17 cellular contexts compared by ENCODE assay signal in the genomic region with DNA sequence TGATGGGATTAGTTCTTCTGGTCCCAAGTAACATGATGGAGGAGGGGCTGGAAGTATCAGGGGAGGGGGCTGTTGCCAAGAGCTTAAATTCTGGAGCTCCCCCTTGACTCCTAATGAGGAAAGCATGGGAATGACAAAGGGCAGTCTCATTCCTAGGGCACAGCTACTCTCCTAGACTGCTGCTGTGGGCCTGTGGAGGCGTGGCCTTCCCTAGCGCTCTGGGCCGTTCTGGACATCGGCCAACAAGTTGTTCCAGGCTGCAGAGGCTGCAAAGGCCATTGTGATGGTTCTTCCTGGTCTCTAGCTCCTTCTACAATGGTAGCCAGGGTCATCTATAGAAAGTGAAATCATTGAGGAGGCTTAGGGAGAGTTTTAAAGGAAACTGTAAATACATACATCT.
DNase-seq lines count a peak whose midpoint lies in the region; ATAC-seq, FAIRE-seq and TF ChIP-seq lines count a peak whose summit lies in the region.
"Had no signal": no experiment of that assay in that cellular context is flagged by ENCODE, and none has a peak within 500 bp of the region (broad histone marks: within the 10 kb centered on the region; RNA-seq: fewer than 3 reads in every experiment).

No MANE protein-coding gene starts in this region.

- CTCF ChIA-PET in T-cell (lab: Charles Lee) = interaction anchor here in 1 of 2 donors (0.6 kb wide), 1 partner anchor 90 kb away, joined by 3 read pairs; no protein-coding TSS in a partner anchor

- H3K27ac ChIP-seq in GM23338 (ENCODE audit: low read depth) (no peak overlapping the region), right cardiac atrium (ENCODE audit: low read length) (no peak overlapping the region), small intestine (ENCODE audit: low read depth in 1 of 2, low read length in 1 of 2) (no peak overlapping the region), gastroesophageal sphincter (no peak overlapping the region)
- H3K27ac ChIP-seq: C4-2B, SK-N-MC had no signal

- H3K4me3 Mint-ChIP-seq in GM23338 (no peak overlapping the region), T-cell (no peak overlapping the region)
- H3K4me3 Mint-ChIP-seq in activated T-helper 2 cell treated with anti-CD3 and anti-CD28 coated beads, Interferon-gamma antibody, Interleukin-2, Interleukin-4, amounts not matched to agents 10 μg/mL and 5 μg/mL and 100 μg/mL, durations not matched to agents 14 hours and 24 hours and 36 hours (ENCODE audit: low read depth) = no peak overlapping the region
- H3K4me3 Mint-ChIP-seq: brain, naive B cell had no signal

- TF ChIP-seq EP300 in gastroesophageal sphincter (IDR thresholded peaks at IDR 0.05) = no peak

- H3K4me2 ChIP-seq in GM23338 = no peak overlapping the region

- H3K36me3 ChIP-seq in GM23338 (ENCODE audit: insufficient read depth) = no peaks in the 10 kb centered on the region
- no peaks in the 10 kb centered on the region for H3K36me3 ChIP-seq in small intestine (ENCODE audit: control insufficient read depth in 2 of 2, insufficient read depth in 2 of 2, low read length in 2 of 2)
- no peaks in the 10 kb centered on the region for H3K36me3 ChIP-seq in gastroesophageal sphincter

- ATAC-seq in GM23338 (peak; percentile 46; the same call in 1 of the 3 replicates), right cardiac atrium (peak; percentile 56 to 76), gastroesophageal sphincter (no peak), T-cell (replicated peaks in 1 of 4) (no peak)

- WGBS in right cardiac atrium = 45% methylated on average over 4 of the region's 4 CpGs
- 33 to 67% (median 49%) methylated on average over 4 of the region's 4 CpGs for WGBS in small intestine, 3 donors
- WGBS in gastroesophageal sphincter (ENCODE audit: low coverage in 1 of 2), 2 donors = 34% methylated on average over 2 of the region's 4 CpGs; no CpG with 5 or more reads in 1 of the 2 donors

- no peaks in the 10 kb centered on the region for H3K27me3 ChIP-seq in GM23338 (ENCODE audit: insufficient read depth)
- H3K27me3 ChIP-seq in right cardiac atrium (ENCODE audit: control insufficient read depth, insufficient read depth) = no peaks in the 10 kb centered on the region
- no peaks in the 10 kb centered on the region for H3K27me3 ChIP-seq in small intestine (ENCODE audit: control insufficient read depth in 2 of 2, insufficient read depth in 2 of 2, low read length in 2 of 2)
- H3K27me3 ChIP-seq in gastroesophageal sphincter = no peaks in the 10 kb centered on the region

- no peaks in the 10 kb centered on the region for H3K79me2 ChIP-seq in GM23338 (replicated peaks; ENCODE audit: insufficient read depth)

- POLR2A ChIA-PET in T-cell (lab: Charles Lee) = no interaction called here

- no peaks in the 10 kb centered on the region for H3K9me2 ChIP-seq in GM23338 (ENCODE audit: insufficient read depth)

- no peak overlapping the region for H3K27ac Mint-ChIP-seq in GM23338
- H3K27ac Mint-ChIP-seq in T-cell = no peak overlapping the region
- H3K27ac Mint-ChIP-seq in activated T-helper 2 cell treated with anti-CD3 and anti-CD28 coated beads, Interferon-gamma antibody, Interleukin-2, Interleukin-4, amounts not matched to agents 10 μg/mL and 5 μg/mL and 100 μg/mL, durations not matched to agents 14 hours and 24 hours and 36 hours = no peak overlapping the region
- H3K27ac Mint-ChIP-seq: brain, naive B cell had no signal

- H3K4me1 ChIP-seq in GM23338 (ENCODE audit: insufficient read depth) = no peaks in the 10 kb centered on the region
- no peaks in the 10 kb centered on the region for H3K4me1 ChIP-seq in right cardiac atrium (ENCODE audit: control insufficient read depth, insufficient read depth, low read length)
- H3K4me1 ChIP-seq in small intestine (ENCODE audit: control insufficient read depth in 2 of 2, insufficient read depth in 1 of 2, low read depth in 1 of 2, low read length in 1 of 2) = no peaks in the 10 kb centered on the region
- no peaks in the 10 kb centered on the region for H3K4me1 ChIP-seq in gastroesophageal sphincter

- H2AFZ ChIP-seq in GM23338 = no peak overlapping the region

- H3K9me3 ChIP-seq in right cardiac atrium (ENCODE audit: control insufficient read depth, low read length) (no peaks in the 10 kb centered on the region), small intestine (ENCODE audit: control insufficient read depth, low read depth) (no peaks in the 10 kb centered on the region), gastroesophageal sphincter (no peaks in the 10 kb centered on the region)

- H3K4me1 Mint-ChIP-seq in GM23338 = no peaks in the 10 kb centered on the region
- no peaks in the 10 kb centered on the region for H3K4me1 Mint-ChIP-seq in T-cell
- H3K4me1 Mint-ChIP-seq in activated T-helper 2 cell treated with anti-CD3 and anti-CD28 coated beads, Interferon-gamma antibody, Interleukin-2, Interleukin-4, amounts not matched to agents 10 μg/mL and 5 μg/mL and 100 μg/mL, durations not matched to agents 14 hours and 24 hours and 36 hours (ENCODE audit: low read depth) = no peaks in the 10 kb centered on the region
- H3K4me1 Mint-ChIP-seq: naive B cell had no signal

- TF ChIP-seq CTCF in GM23338 (conservative IDR thresholded peaks at IDR 0.05; ENCODE audit: low read depth in 2 of 2) (no peak), gastroesophageal sphincter (IDR thresholded peaks at IDR 0.05) (no peak)

- H3K36me3 Mint-ChIP-seq in GM23338 (ENCODE audit: low read depth) (no peaks in the 10 kb centered on the region), T-cell (no peaks in the 10 kb centered on the region)
- no peaks in the 10 kb centered on the region for H3K36me3 Mint-ChIP-seq in activated T-helper 2 cell treated with anti-CD3 and anti-CD28 coated beads, Interferon-gamma antibody, Interleukin-2, Interleukin-4, amounts not matched to agents 10 μg/mL and 5 μg/mL and 100 μg/mL, durations not matched to agents 14 hours and 24 hours and 36 hours (ENCODE audit: low read depth)
- H3K36me3 Mint-ChIP-seq: brain, naive B cell had no signal

- FAIRE-seq in small intestine (lab: Jason Lieb, UNC) = no peak
- FAIRE-seq: GM18507, keratinocyte had no signal

- H3K4me3 ChIP-seq in GM23338 (no peak overlapping the region), right cardiac atrium (ENCODE audit: low read length) (no peak overlapping the region), small intestine (ENCODE audit: low read depth in 1 of 2, low read length in 2 of 2) (no peak overlapping the region), gastroesophageal sphincter (no peak overlapping the region)
- H3K4me3 ChIP-seq: SK-N-MC had no signal

- no peaks in the 10 kb centered on the region for H3K9me3 Mint-ChIP-seq in GM23338
- H3K9me3 Mint-ChIP-seq in T-cell = no peaks in the 10 kb centered on the region
- H3K9me3 Mint-ChIP-seq in activated T-helper 2 cell treated with anti-CD3 and anti-CD28 coated beads, Interferon-gamma antibody, Interleukin-2, Interleukin-4, amounts not matched to agents 10 μg/mL and 5 μg/mL and 100 μg/mL, durations not matched to agents 14 hours and 24 hours and 36 hours = no peaks in the 10 kb centered on the region
- H3K9me3 Mint-ChIP-seq: brain had no signal

- no peaks in the 10 kb centered on the region for H4K20me1 ChIP-seq in GM23338 (replicated peaks; ENCODE audit: insufficient read depth)

- no peak for TF ChIP-seq POLR2A in gastroesophageal sphincter (IDR thresholded peaks at IDR 0.05)

- DNase-seq in GM23338 (ENCODE audit: low spot score) (no peak), SHP77 treated with DMSO at 0.1 percent for 48 hours (lab: John Stamatoyannopoulos, UW) (peak; percentile 5), right cardiac atrium (peak; percentile 48 to 77 (median 64)), small intestine (peak; percentile 42), T-cell (no peak)
- DNase-seq in activated T-helper 2 cell treated with anti-CD3 and anti-CD28 coated beads, Interferon-gamma antibody, Interleukin-2, Interleukin-4, amounts not matched to agents 10 μg/mL and 5 μg/mL and 100 μg/mL, durations not matched to agents 14 hours and 24 hours and 36 hours (ENCODE audit: low spot score) = no peak
- DNase-seq: activated naive CD4-positive, alpha-beta T cell; effector CD8-positive, alpha-beta T cell; naive B cell; NCI-H1930; stimulated activated CD4-positive, alpha-beta T cell treated with anti-CD3 and anti-CD28 coated beads, Interleukin-2, amount 100 ng/mL, for 48 hours had no signal

- H3F3A ChIP-seq in GM23338 (replicated peaks; ENCODE audit: low read depth) = no peaks in the 10 kb centered on the region

- H3K27me3 Mint-ChIP-seq in GM23338 (ENCODE audit: insufficient read depth, low read depth, poor library complexity) (no peaks in the 10 kb centered on the region), T-cell (no peaks in the 10 kb centered on the region)
- no peaks in the 10 kb centered on the region for H3K27me3 Mint-ChIP-seq in activated T-helper 2 cell treated with anti-CD3 and anti-CD28 coated beads, Interferon-gamma antibody, Interleukin-2, Interleukin-4, amounts not matched to agents 10 μg/mL and 5 μg/mL and 100 μg/mL, durations not matched to agents 14 hours and 24 hours and 36 hours (ENCODE audit: low read depth)
- H3K27me3 Mint-ChIP-seq: brain had no signal

- intact Hi-C loops in right cardiac atrium (cut with DNase I) = no loop called here
- intact Hi-C loops in activated T-helper 2 cell treated with anti-CD3 and anti-CD28 coated beads, Interferon-gamma antibody, Interleukin-2, Interleukin-4, amounts not matched to agents 10 μg/mL and 5 μg/mL and 100 μg/mL, durations not matched to agents 14 hours and 24 hours and 36 hours (cut with micrococcal nuclease) = no loop called here

TF ChIP-seq in GM23338, 12 proteins besides CTCF, POLR2A, EP300 and RAD21 (continues in another document):
- TF ChIP-seq ZNF331 (CRISPR knock-in tag; IDR thresholded peaks at IDR 0.05; ENCODE audit: low read depth) = no peak
- TF ChIP-seq, protein P1, sequence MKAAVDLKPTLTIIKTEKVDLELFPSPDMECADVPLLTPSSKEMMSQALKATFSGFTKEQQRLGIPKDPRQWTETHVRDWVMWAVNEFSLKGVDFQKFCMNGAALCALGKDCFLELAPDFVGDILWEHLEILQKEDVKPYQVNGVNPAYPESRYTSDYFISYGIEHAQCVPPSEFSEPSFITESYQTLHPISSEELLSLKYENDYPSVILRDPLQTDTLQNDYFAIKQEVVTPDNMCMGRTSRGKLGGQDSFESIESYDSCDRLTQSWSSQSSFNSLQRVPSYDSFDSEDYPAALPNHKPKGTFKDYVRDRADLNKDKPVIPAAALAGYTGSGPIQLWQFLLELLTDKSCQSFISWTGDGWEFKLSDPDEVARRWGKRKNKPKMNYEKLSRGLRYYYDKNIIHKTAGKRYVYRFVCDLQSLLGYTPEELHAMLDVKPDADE (IDR thresholded peaks at IDR 0.05) = no peak

Comparison
In these comparisons a context has a peak if more than half of its experiments do, and no peak if none do; other contexts are left out.
1. ATAC-seq: peak in GM23338 (single experiment) and right cardiac atrium (2 of 2); none in gastroesophageal sphincter (single experiment) and T-cell (0 of 4).
2. DNase-seq: peak in SHP77 treated with DMSO at 0.1 percent for 48 hours (single experiment), right cardiac atrium (3 of 3) and small intestine (single experiment); none in GM23338 (single experiment), T-cell (0 of 34) and activated T-helper 2 cell treated with anti-CD3 and anti-CD28 coated beads, Interferon-gamma antibody, Interleukin-2, Interleukin-4, amounts not matched to agents 10 μg/mL and 5 μg/mL and 100 μg/mL, durations not matched to agents 14 hours and 24 hours and 36 hours (single experiment).